2 cellular contexts compared by ENCODE assay signal in the genomic region with DNA sequence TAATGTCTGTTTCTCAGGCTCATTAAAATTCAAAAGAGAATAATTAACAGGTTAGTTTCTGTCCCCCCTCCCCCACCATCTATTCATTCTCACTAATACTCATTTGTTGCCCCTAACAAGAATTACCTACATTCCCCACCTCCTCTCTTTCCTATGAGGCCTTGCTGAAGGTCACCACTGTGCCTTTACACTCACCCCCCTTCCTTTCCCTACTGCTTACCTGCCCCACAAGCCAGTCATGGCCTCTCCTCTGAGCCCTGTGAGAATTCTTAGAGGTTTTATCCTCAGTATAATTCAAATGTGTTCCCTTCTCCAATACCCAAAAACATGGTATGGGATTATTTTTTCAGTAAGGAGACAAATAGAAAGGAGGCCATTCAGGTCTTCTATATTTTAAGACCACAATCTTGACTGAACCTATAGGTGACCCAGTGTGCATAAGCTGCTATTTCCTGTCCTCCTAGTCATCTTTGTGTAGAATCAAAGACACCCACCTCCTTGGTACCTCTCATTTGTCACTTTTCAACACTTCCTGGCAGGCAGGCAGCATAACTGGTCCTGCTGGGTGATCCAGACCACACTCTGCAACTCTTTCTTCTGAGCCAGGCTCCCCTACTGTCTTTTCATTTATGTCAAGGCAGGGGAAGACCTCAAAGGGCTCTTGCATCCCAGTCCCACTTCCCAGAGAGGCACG. TPM values are rescaled to one million over a fixed set of nuclear protein-coding genes. Genes with fewer than 3 reads are reported as not detected.
"Had no signal": no experiment of that assay in that cellular context is flagged by ENCODE, and none has a peak within 500 bp of the region (broad histone marks: within the 10 kb centered on the region; RNA-seq: fewer than 3 reads in every experiment).

No MANE protein-coding gene starts in this region.

RNA-seq across cellular contexts. Expression of gene PLGLB2, which starts 55.8 kb away (rescaled TPM):
- total RNA-seq: SK-MEL-5 had no signal
- polyA plus RNA-seq: aorta had no signal
